Comparison of ENCODE assay signal across 1 cellular context in genomic region chr4:154492288-154492687, GRCh38.
TF ChIP-seq lines count a peak whose summit lies in the region.

No MANE protein-coding gene starts in this region.

TF ChIP-seq in K562, 482 proteins besides CTCF, POLR2A, EP300 and RAD21:
- no peak for TF ChIP-seq MGA (IDR thresholded peaks at IDR 0.05)
- no peak for TF ChIP-seq ZNF695 (CRISPR knock-in tag; IDR thresholded peaks at IDR 0.05)
- 0 out of 4 replicates have a peak, but pooled peaks of 1 of the 2 experiments have one; percentile 18 for TF ChIP-seq KDM4B (IDR thresholded peaks at IDR 0.05; ENCODE audit: borderline replicate concordance in 2 of 2, low read depth in 1 of 2)
TF ChIP-seq in K562: peak in this region for 1.
